8 cellular contexts compared by ENCODE assay signal in the genomic region with DNA sequence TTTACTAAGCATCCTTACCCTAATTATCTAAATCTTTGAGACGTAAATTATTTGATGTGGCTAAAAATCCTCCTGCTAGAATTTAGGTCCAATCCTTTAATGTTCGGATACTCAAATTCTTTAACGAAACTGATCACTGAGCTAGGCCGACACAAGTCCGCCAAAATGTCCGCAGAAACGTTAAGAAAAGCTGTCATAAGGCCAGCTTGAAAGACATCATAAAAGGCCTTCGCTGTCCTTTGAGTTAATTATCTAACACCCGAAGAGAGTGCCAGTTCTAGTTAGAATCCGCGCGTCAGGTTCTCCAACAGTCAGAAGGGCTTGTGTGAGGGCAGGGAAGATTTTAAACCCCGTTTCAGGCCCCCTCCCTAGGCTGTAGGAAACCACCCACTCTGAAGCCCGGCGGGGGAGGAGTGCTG. TPM values are rescaled to one million over a fixed set of nuclear protein-coding genes. Genes with fewer than 3 reads are reported as not detected.
DNase-seq lines count a peak whose midpoint lies in the region; ATAC-seq and TF ChIP-seq lines count a peak whose summit lies in the region.

No MANE protein-coding gene starts in this region.

- H3K27ac ChIP-seq in HUES48 (ENCODE audit: low read depth, low read length) (peak overlapping the region; percentile 100), brain microvascular endothelial cell (peak overlapping the region; percentile 100), uterus (peak overlapping the region; percentile 95 to 99)

- TF ChIP-seq CTCF in CD14-positive monocyte (IDR thresholded peaks at IDR 0.05) (no peak), brain microvascular endothelial cell (IDR thresholded peaks at IDR 0.05; ENCODE audit: low read depth, low read length, missing control alignments) (no peak), uterus (IDR thresholded peaks at IDR 0.05) (no peak)

- H3K36me3 ChIP-seq in HUES48 (ENCODE audit: control insufficient read depth, insufficient read depth, low read length), result peaks cover 8% of the 10 kb centered on the region; the same call in 1 of the 2 replicates
- no peaks in the 10 kb centered on the region for H3K36me3 ChIP-seq in brain microvascular endothelial cell (replicated peaks)
- H3K36me3 ChIP-seq in uterus, result no peaks in the 10 kb centered on the region

- H3K27me3 ChIP-seq in HUES48 (ENCODE audit: control insufficient read depth, insufficient read depth, low read length) (no peaks in the 10 kb centered on the region), brain microvascular endothelial cell (replicated peaks) (no peaks in the 10 kb centered on the region), uterus (no peaks in the 10 kb centered on the region)

- peak overlapping the region; percentile 99 for H3K9ac ChIP-seq in HUES48 (ENCODE audit: low read depth, low read length)

- TF ChIP-seq POLR2A in uterus (IDR thresholded peaks at IDR 0.05), result no peak

- intact Hi-C loops in CD14-positive monocyte (cut with micrococcal nuclease) (loop anchor here in 1 of 2 donors (5.0 kb wide), 1 partner anchor 48 kb away; no protein-coding TSS in a partner anchor), uterus (cut with DNase I; ENCODE audit: low total_unique reads) (no loop called here), posterior vena cava (cut with DNase I) (loop anchor here in 1 of 2 donors (2.0 kb wide), 1 partner anchor 76 kb away; no protein-coding TSS in a partner anchor)

- H3K4me1 Mint-ChIP-seq in CD14-positive monocyte, result peaks cover 37% of the 10 kb centered on the region
- peaks cover 21% of the 10 kb centered on the region for H3K4me1 Mint-ChIP-seq in memory B cell

- peak overlapping the region; percentile 93 for H3K4me3 ChIP-seq in HUES48 (ENCODE audit: low read depth, low read length)
- H3K4me3 ChIP-seq in brain microvascular endothelial cell (ENCODE audit: low read depth, low read length), result peak overlapping the region; percentile 90
- H3K4me3 ChIP-seq in uterus, result peak overlapping the region; percentile 91 to 99

- peaks cover 31% of the 10 kb centered on the region for H3K4me1 ChIP-seq in HUES48 (ENCODE audit: control insufficient read depth, insufficient read depth, low read length)
- peaks cover 3 to 8% of the 10 kb centered on the region in 2 donors for H3K4me1 ChIP-seq in uterus

- H3K36me3 Mint-ChIP-seq in CD14-positive monocyte (peaks cover 0 to 3% of the 10 kb centered on the region in 2 donors), memory B cell (no peaks in the 10 kb centered on the region)

- no peak for DNase-seq in CD14-positive monocyte (ENCODE audit: low spot score)
- DNase-seq in brain microvascular endothelial cell, result no peak
- DNase-seq in memory B cell (ENCODE audit: low spot score in 2 of 2), result no peak
- no peak for DNase-seq in uterus
- no peak for DNase-seq in posterior vena cava (ENCODE audit: low spot score)

- H3K9me3 ChIP-seq in HUES48 (ENCODE audit: control insufficient read depth, insufficient read depth, low read length) (no peaks in the 10 kb centered on the region), uterus (no peaks in the 10 kb centered on the region)

- in situ Hi-C loops in brain microvascular endothelial cell (cut with HindIII; ENCODE audit: low pct_ligation_motif_present, low sequenced_read_pairs), result no loop called here

- H3K9me3 Mint-ChIP-seq in CD14-positive monocyte (no peaks in the 10 kb centered on the region), memory B cell (no peaks in the 10 kb centered on the region)

- H3K27ac Mint-ChIP-seq in CD14-positive monocyte, result peak overlapping the region; percentile 99 to 100 (median 99)
- peak overlapping the region; percentile 97 for H3K27ac Mint-ChIP-seq in memory B cell

- ATAC-seq in memory B cell (ENCODE audit: low read depth), result no peak
- no peak for ATAC-seq in HG02970 (IDR thresholded peaks at IDR 0.05; ENCODE audit: low FRiP score, unreplicated experiment)
- ATAC-seq in GM18909 (IDR thresholded peaks at IDR 0.05; ENCODE audit: poor library complexity, unreplicated experiment), result no peak

- H3K4me3 Mint-ChIP-seq in CD14-positive monocyte (peak overlapping the region; percentile 92 to 96), memory B cell (peak overlapping the region; percentile 91)

- H3K27me3 Mint-ChIP-seq in CD14-positive monocyte (ENCODE audit: low read depth in 3 of 3) (peaks cover 0 to 1% (median 0%) of the 10 kb centered on the region in 3 donors), memory B cell (no peaks in the 10 kb centered on the region)

RNA-seq across cellular contexts. Expression of gene CLTC, which starts 0.8 kb away (rescaled TPM):
- 100 to 1,000 TPM in 1 of 2 donors, 10 to 100 TPM in 1; 63.3 to 102 TPM for polyA plus RNA-seq in CD14-positive monocyte
- total RNA-seq in uterus (100 to 1,000 TPM in 3 of 4 donors, 10 to 100 TPM in 1; 89.7 to 463 (median 245) TPM), posterior vena cava (100 to 1,000 TPM; 250 to 254 TPM)

RNA-seq across cellular contexts. Expression of gene DHX40, which starts 53.5 kb away (rescaled TPM):
- 10 to 100 TPM; 21.0 to 22.0 TPM for polyA plus RNA-seq in CD14-positive monocyte
- total RNA-seq in uterus (100 to 1,000 TPM in 1 of 4 donors, 10 to 100 TPM in 3; 15.0 to 113 (median 29.8) TPM), posterior vena cava (10 to 100 TPM; 24.7 to 26.8 TPM)
